In genomic region chr5:142181547-142182191, GRCh38 we compare ENCODE assay signal across 2 cellular contexts.
TF ChIP-seq lines count a peak whose summit lies in the region.

No MANE protein-coding gene starts in this region.

TF ChIP-seq in IMR-90, 13 proteins besides CTCF, POLR2A, EP300 and RAD21:
- TF ChIP-seq CHD1 (IDR thresholded peaks at IDR 0.05; ENCODE audit: low read depth, low read length): no peak
- TF ChIP-seq RCOR1 (IDR thresholded peaks at IDR 0.05; ENCODE audit: insufficient replicate concordance, low read length): no peak
- TF ChIP-seq MAZ (IDR thresholded peaks at IDR 0.05; ENCODE audit: borderline replicate concordance, low read depth, low read length): no peak
- no peak for TF ChIP-seq USF2 (IDR thresholded peaks at IDR 0.05; ENCODE audit: low read depth, low read length)
- no peak for TF ChIP-seq RFX5 (IDR thresholded peaks at IDR 0.05; ENCODE audit: low read depth, low read length)
- TF ChIP-seq MAFK (IDR thresholded peaks at IDR 0.05; ENCODE audit: low read depth, low read length): no peak
- no peak for TF ChIP-seq MXI1 (IDR thresholded peaks at IDR 0.05; ENCODE audit: borderline replicate concordance, low read depth, low read length)
- no peak for TF ChIP-seq BHLHE40 (IDR thresholded peaks at IDR 0.05; ENCODE audit: low read depth, low read length)
- TF ChIP-seq SMC3 (IDR thresholded peaks at IDR 0.05; ENCODE audit: low read depth, low read length): no peak
- TF ChIP-seq NFE2L2 (IDR thresholded peaks at IDR 0.05; ENCODE audit: low read depth, low read length): no peak
- no peak for TF ChIP-seq CEBPB (IDR thresholded peaks at IDR 0.05; ENCODE audit: low read depth, low read length)
- TF ChIP-seq ELK1 (IDR thresholded peaks at IDR 0.05; ENCODE audit: borderline replicate concordance, low read depth, low read length): no peak
- no peak for TF ChIP-seq FOS (IDR thresholded peaks at IDR 0.05; ENCODE audit: low read depth, low read length)

TF ChIP-seq in H1, 55 proteins besides CTCF, POLR2A, EP300 and RAD21:
- TF ChIP-seq RNF2 (IDR thresholded peaks at IDR 0.05; ENCODE audit: borderline replicate concordance, low read depth, low read length, missing control alignments, poor library complexity, severe bottlenecking) (no peak), RFX5 (IDR thresholded peaks at IDR 0.05; ENCODE audit: borderline replicate concordance, low read depth, low read length) (no peak), TCF12 (IDR thresholded peaks at IDR 0.05; ENCODE audit: low read depth, low read length) (no peak), BCL11A (IDR thresholded peaks at IDR 0.05; ENCODE audit: low read depth in 2 of 2, low read length in 2 of 2) (no peak), ASH2L (IDR thresholded peaks at IDR 0.05; ENCODE audit: low read length) (no peak), CHD2 (IDR thresholded peaks at IDR 0.05; ENCODE audit: low read length) (no peak), EZH2 (IDR thresholded peaks at IDR 0.05; ENCODE audit: low read depth, low read length, severe bottlenecking) (no peak)
- TF ChIP-seq, protein P1, sequence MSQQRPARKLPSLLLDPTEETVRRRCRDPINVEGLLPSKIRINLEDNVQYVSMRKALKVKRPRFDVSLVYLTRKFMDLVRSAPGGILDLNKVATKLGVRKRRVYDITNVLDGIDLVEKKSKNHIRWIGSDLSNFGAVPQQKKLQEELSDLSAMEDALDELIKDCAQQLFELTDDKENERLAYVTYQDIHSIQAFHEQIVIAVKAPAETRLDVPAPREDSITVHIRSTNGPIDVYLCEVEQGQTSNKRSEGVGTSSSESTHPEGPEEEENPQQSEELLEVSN (IDR thresholded peaks at IDR 0.05): no peak
